In the genomic region with DNA sequence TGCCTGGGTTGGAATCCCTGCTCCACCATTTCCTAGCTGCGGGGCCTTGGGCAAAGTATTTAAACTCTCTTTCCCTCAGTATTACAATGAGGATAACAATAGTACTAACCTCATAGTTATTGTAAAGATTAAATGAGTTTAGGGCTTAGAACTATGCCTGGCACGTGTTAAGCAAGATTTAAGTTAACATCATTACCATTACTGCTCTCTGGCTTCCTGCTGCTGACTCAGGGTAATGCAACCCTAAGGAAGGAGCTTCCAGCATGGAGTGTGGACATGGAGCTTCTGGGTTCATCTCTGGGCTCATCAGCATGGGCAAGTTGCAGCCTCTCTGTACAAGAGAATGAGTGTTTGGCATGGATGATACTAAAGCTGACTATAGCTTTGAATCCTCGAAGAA, we compare ENCODE assay signal across 30 cellular contexts.
"Had no signal": no experiment of that assay in that cellular context is flagged by ENCODE, and none has a peak within 500 bp of the region (broad histone marks: within the 10 kb centered on the region; RNA-seq: fewer than 3 reads in every experiment).

No MANE protein-coding gene starts in this region.

- H3K4me3 ChIP-seq: coronary artery, dorsolateral prefrontal cortex, esophagus squamous epithelium had no signal

- ATAC-seq: activated CD4-positive, alpha-beta T cell treated with anti-CD3 and anti-CD28 coated beads for 36 hours; activated CD8-positive, alpha-beta memory T cell treated with anti-CD3 and anti-CD28 coated beads, Interleukin-2, amount 10 ng/mL, durations not matched to agents 7 days and 5 days; activated CD8-positive, alpha-beta T cell treated with anti-CD3 and anti-CD28 coated beads, Interleukin-2, amount 10 ng/mL, durations not matched to agents 7 days and 5 days; activated naive CD4-positive, alpha-beta T cell treated with anti-CD3 and anti-CD28 coated beads, Interleukin-2, amount 50 U/mL, for 72 hours; T-cell; T-helper 17 cell had no signal

- H3K27ac Mint-ChIP-seq: activated CD4-positive, alpha-beta memory T cell treated with anti-CD3 and anti-CD28 coated beads for 36 hours; activated CD4-positive, alpha-beta T cell treated with anti-CD3 and anti-CD28 coated beads for 36 hours; activated CD4-positive, alpha-beta T cell treated with anti-CD3 and anti-CD28 coated beads, Interleukin-2, amount 10 ng/mL, durations not matched to agents 24 days and 14 days; activated CD8-positive, alpha-beta memory T cell treated with anti-CD3 and anti-CD28 coated beads, Interleukin-2, amount 10 ng/mL, durations not matched to agents 7 days and 5 days; activated CD8-positive, alpha-beta T cell treated with anti-CD3 and anti-CD28 coated beads, Interleukin-2, amount 10 ng/mL, durations not matched to agents 7 days and 5 days; activated naive CD4-positive, alpha-beta T cell treated with anti-CD3 and anti-CD28 coated beads, Interleukin-2, amount 10 ng/mL, durations not matched to agents 7 days and 5 days; activated naive CD4-positive, alpha-beta T cell treated with anti-CD3 and anti-CD28 coated beads, Interleukin-2, amount 50 U/mL, for 72 hours; activated naive CD8-positive, alpha-beta T cell treated with anti-CD3 and anti-CD28 coated beads, Interleukin-2, amount 10 ng/mL, durations not matched to agents 7 days and 5 days; activated T-helper 1 cell treated with anti-CD3 and anti-CD28 coated beads, Interleukin-12 subunit alpha, Interleukin-12 subunit beta, Interleukin-2, Interleukin-4 antibody, amounts not matched to agents 30 ng/mL and 10 ng/mL and 1 ng/mL, durations not matched to agents 14 hours and 24 hours and 36 hours; dendritic cell treated with granulocyte-macrophage colony-stimulating factor and Interleukin-4, amounts not matched to agents 40 ng/mL and 50 ng/mL, for 4 days; T-cell; T-helper 17 cell; T-helper 2 cell treated with Interferon-gamma antibody and Interleukin-4, amounts not matched to agents 5 μg/mL and 100 μg/mL, for 36 hours had no signal

- DNase-seq: activated CD4-positive, alpha-beta memory T cell treated with anti-CD3 and anti-CD28 coated beads for 36 hours; activated CD4-positive, alpha-beta T cell treated with anti-CD3 and anti-CD28 coated beads for 36 hours; activated CD4-positive, alpha-beta T cell treated with anti-CD3 and anti-CD28 coated beads, Interleukin-2, amount 10 ng/mL, durations not matched to agents 24 days and 14 days; activated CD4-positive, CD25-positive, alpha-beta regulatory T cell; activated CD4-positive, CD25-positive, alpha-beta regulatory T cell treated with anti-CD3 and anti-CD28 coated beads, Interleukin-2, amount 50 U/mL, for 72 hours; activated CD8-positive, alpha-beta memory T cell treated with anti-CD3 and anti-CD28 coated beads, Interleukin-2, amount 10 ng/mL, durations not matched to agents 7 days and 5 days; activated CD8-positive, alpha-beta memory T cell treated with anti-CD3 and anti-CD28 coated beads, Interleukin-2, amount 50 U/mL, for 4 hours; activated CD8-positive, alpha-beta T cell treated with anti-CD3 and anti-CD28 coated beads, Interleukin-2, amount 10 ng/mL, durations not matched to agents 7 days and 5 days; activated gamma-delta T cell; activated naive CD4-positive, alpha-beta T cell; activated naive CD4-positive, alpha-beta T cell treated with anti-CD3 and anti-CD28 coated beads, Interleukin-2, amount 10 ng/mL, durations not matched to agents 7 days and 5 days; activated naive CD8-positive, alpha-beta T cell treated with anti-CD3 and anti-CD28 coated beads, Interleukin-2, amount 10 ng/mL, durations not matched to agents 7 days and 5 days; activated T-cell treated with anti-CD3 and anti-CD28 coated beads, Interleukin-2, amount 50 U/mL, for 1 hour; activated T-cell treated with anti-CD3 and anti-CD28 coated beads, Interleukin-2, amount 50 U/mL, for 48 hours; brain microvascular endothelial cell; dorsolateral prefrontal cortex; effector memory CD4-positive, alpha-beta T cell; esophagus squamous epithelium; head of caudate nucleus; SW 1271; T-cell; T-helper 17 cell; T1000; WERI-Rb-1 had no signal

- H3K36me3 Mint-ChIP-seq: activated CD4-positive, alpha-beta memory T cell treated with anti-CD3 and anti-CD28 coated beads for 36 hours; activated CD8-positive, alpha-beta memory T cell treated with anti-CD3 and anti-CD28 coated beads, Interleukin-2, amount 10 ng/mL, durations not matched to agents 7 days and 5 days; activated naive CD4-positive, alpha-beta T cell treated with anti-CD3 and anti-CD28 coated beads, Interleukin-2, amount 10 ng/mL, durations not matched to agents 7 days and 5 days; activated naive CD4-positive, alpha-beta T cell treated with anti-CD3 and anti-CD28 coated beads, Interleukin-2, amount 50 U/mL, for 72 hours; activated naive CD8-positive, alpha-beta T cell treated with anti-CD3 and anti-CD28 coated beads, Interleukin-2, amount 10 ng/mL, durations not matched to agents 7 days and 5 days; T-cell had no signal

- H3K4me3 Mint-ChIP-seq: activated CD4-positive, alpha-beta memory T cell treated with anti-CD3 and anti-CD28 coated beads for 36 hours; activated CD4-positive, alpha-beta T cell treated with anti-CD3 and anti-CD28 coated beads for 36 hours; activated CD4-positive, alpha-beta T cell treated with anti-CD3 and anti-CD28 coated beads, Interleukin-2, amount 10 ng/mL, durations not matched to agents 24 days and 14 days; activated CD8-positive, alpha-beta memory T cell treated with anti-CD3 and anti-CD28 coated beads, Interleukin-2, amount 10 ng/mL, durations not matched to agents 7 days and 5 days; activated CD8-positive, alpha-beta T cell treated with anti-CD3 and anti-CD28 coated beads, Interleukin-2, amount 10 ng/mL, durations not matched to agents 7 days and 5 days; activated naive CD4-positive, alpha-beta T cell treated with anti-CD3 and anti-CD28 coated beads, Interleukin-2, amount 10 ng/mL, durations not matched to agents 7 days and 5 days; activated naive CD8-positive, alpha-beta T cell treated with anti-CD3 and anti-CD28 coated beads, Interleukin-2, amount 10 ng/mL, durations not matched to agents 7 days and 5 days; activated T-helper 1 cell treated with anti-CD3 and anti-CD28 coated beads, Interleukin-12 subunit alpha, Interleukin-12 subunit beta, Interleukin-2, Interleukin-4 antibody, amounts not matched to agents 30 ng/mL and 10 ng/mL and 1 ng/mL, durations not matched to agents 14 hours and 24 hours and 36 hours; central memory CD8-positive, alpha-beta T cell; dendritic cell treated with granulocyte-macrophage colony-stimulating factor and Interleukin-4, amounts not matched to agents 40 ng/mL and 50 ng/mL, for 4 days; T-cell; T-helper 17 cell; T-helper 2 cell treated with Interferon-gamma antibody and Interleukin-4, amounts not matched to agents 5 μg/mL and 100 μg/mL, for 36 hours had no signal

- H3K27me3 Mint-ChIP-seq: activated CD4-positive, alpha-beta memory T cell treated with anti-CD3 and anti-CD28 coated beads for 36 hours; activated CD4-positive, alpha-beta T cell treated with anti-CD3 and anti-CD28 coated beads for 36 hours; activated CD4-positive, alpha-beta T cell treated with anti-CD3 and anti-CD28 coated beads, Interleukin-2, amount 10 ng/mL, durations not matched to agents 24 days and 14 days; activated CD8-positive, alpha-beta memory T cell treated with anti-CD3 and anti-CD28 coated beads, Interleukin-2, amount 10 ng/mL, durations not matched to agents 7 days and 5 days; activated naive CD4-positive, alpha-beta T cell treated with anti-CD3 and anti-CD28 coated beads, Interleukin-2, amount 10 ng/mL, durations not matched to agents 7 days and 5 days; activated naive CD8-positive, alpha-beta T cell treated with anti-CD3 and anti-CD28 coated beads, Interleukin-2, amount 10 ng/mL, durations not matched to agents 7 days and 5 days; central memory CD8-positive, alpha-beta T cell; dendritic cell treated with granulocyte-macrophage colony-stimulating factor and Interleukin-4, amounts not matched to agents 40 ng/mL and 50 ng/mL, for 4 days; T-cell; T-helper 17 cell had no signal

- H3K9me3 Mint-ChIP-seq: activated CD4-positive, alpha-beta T cell treated with anti-CD3 and anti-CD28 coated beads, Interleukin-2, amount 10 ng/mL, durations not matched to agents 24 days and 14 days; activated naive CD8-positive, alpha-beta T cell treated with anti-CD3 and anti-CD28 coated beads, Interleukin-2, amount 10 ng/mL, durations not matched to agents 7 days and 5 days; activated T-helper 1 cell treated with anti-CD3 and anti-CD28 coated beads, Interleukin-12 subunit alpha, Interleukin-12 subunit beta, Interleukin-2, Interleukin-4 antibody, amounts not matched to agents 30 ng/mL and 10 ng/mL and 1 ng/mL, durations not matched to agents 14 hours and 24 hours and 36 hours; dendritic cell treated with granulocyte-macrophage colony-stimulating factor and Interleukin-4, amounts not matched to agents 40 ng/mL and 50 ng/mL, for 4 days; T-helper 2 cell treated with Interferon-gamma antibody and Interleukin-4, amounts not matched to agents 5 μg/mL and 100 μg/mL, for 36 hours had no signal

- H3K4me1 Mint-ChIP-seq: activated CD4-positive, alpha-beta T cell treated with anti-CD3 and anti-CD28 coated beads for 36 hours; activated CD4-positive, alpha-beta T cell treated with anti-CD3 and anti-CD28 coated beads, Interleukin-2, amount 10 ng/mL, durations not matched to agents 24 days and 14 days; activated CD8-positive, alpha-beta memory T cell treated with anti-CD3 and anti-CD28 coated beads, Interleukin-2, amount 10 ng/mL, durations not matched to agents 7 days and 5 days; activated naive CD4-positive, alpha-beta T cell treated with anti-CD3 and anti-CD28 coated beads, Interleukin-2, amount 10 ng/mL, durations not matched to agents 7 days and 5 days; activated naive CD8-positive, alpha-beta T cell treated with anti-CD3 and anti-CD28 coated beads, Interleukin-2, amount 10 ng/mL, durations not matched to agents 7 days and 5 days; central memory CD8-positive, alpha-beta T cell; T-cell; T-helper 17 cell had no signal
